1 cellular context compared by ENCODE assay signal in the genomic region with DNA sequence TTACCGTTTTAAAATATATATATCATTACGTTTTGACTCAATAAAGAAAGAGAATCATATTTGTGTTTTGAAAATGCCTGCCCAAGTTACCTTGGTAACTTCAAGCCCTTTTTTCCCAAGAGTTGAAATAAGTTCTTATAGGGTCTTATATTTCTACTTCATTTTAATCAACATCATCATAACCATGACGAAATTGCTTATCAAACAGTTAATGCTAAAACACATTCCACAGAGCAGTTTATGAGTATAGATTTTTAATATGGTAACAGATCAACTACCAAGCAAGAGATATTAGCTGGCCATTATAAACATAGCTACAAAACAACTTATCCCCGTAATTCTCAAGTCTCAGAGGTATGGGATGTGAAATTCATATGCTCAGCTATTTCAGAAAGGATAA.
TF ChIP-seq lines count a peak whose summit lies in the region.

No MANE protein-coding gene starts in this region.

TF ChIP-seq in HepG2, 621 proteins besides CTCF, POLR2A, EP300 and RAD21 (continued from another document):
- TF ChIP-seq, protein P1, sequence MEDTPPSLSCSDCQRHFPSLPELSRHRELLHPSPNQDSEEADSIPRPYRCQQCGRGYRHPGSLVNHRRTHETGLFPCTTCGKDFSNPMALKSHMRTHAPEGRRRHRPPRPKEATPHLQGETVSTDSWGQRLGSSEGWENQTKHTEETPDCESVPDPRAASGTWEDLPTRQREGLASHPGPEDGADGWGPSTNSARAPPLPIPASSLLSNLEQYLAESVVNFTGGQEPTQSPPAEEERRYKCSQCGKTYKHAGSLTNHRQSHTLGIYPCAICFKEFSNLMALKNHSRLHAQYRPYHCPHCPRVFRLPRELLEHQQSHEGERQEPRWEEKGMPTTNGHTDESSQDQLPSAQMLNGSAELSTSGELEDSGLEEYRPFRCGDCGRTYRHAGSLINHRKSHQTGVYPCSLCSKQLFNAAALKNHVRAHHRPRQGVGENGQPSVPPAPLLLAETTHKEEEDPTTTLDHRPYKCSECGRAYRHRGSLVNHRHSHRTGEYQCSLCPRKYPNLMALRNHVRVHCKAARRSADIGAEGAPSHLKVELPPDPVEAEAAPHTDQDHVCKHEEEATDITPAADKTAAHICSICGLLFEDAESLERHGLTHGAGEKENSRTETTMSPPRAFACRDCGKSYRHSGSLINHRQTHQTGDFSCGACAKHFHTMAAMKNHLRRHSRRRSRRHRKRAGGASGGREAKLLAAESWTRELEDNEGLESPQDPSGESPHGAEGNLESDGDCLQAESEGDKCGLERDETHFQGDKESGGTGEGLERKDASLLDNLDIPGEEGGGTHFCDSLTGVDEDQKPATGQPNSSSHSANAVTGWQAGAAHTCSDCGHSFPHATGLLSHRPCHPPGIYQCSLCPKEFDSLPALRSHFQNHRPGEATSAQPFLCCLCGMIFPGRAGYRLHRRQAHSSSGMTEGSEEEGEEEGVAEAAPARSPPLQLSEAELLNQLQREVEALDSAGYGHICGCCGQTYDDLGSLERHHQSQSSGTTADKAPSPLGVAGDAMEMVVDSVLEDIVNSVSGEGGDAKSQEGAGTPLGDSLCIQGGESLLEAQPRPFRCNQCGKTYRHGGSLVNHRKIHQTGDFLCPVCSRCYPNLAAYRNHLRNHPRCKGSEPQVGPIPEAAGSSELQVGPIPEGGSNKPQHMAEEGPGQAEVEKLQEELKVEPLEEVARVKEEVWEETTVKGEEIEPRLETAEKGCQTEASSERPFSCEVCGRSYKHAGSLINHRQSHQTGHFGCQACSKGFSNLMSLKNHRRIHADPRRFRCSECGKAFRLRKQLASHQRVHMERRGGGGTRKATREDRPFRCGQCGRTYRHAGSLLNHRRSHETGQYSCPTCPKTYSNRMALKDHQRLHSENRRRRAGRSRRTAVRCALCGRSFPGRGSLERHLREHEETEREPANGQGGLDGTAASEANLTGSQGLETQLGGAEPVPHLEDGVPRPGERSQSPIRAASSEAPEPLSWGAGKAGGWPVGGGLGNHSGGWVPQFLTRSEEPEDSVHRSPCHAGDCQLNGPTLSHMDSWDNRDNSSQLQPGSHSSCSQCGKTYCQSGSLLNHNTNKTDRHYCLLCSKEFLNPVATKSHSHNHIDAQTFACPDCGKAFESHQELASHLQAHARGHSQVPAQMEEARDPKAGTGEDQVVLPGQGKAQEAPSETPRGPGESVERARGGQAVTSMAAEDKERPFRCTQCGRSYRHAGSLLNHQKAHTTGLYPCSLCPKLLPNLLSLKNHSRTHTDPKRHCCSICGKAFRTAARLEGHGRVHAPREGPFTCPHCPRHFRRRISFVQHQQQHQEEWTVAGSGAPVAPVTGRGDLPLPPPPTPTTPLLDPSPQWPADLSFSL (CRISPR knock-in tag; IDR thresholded peaks at IDR 0.05): no peak
- TF ChIP-seq ZBTB49 (CRISPR knock-in tag; IDR thresholded peaks at IDR 0.05; ENCODE audit: borderline replicate concordance): no peak
- TF ChIP-seq, protein P2, sequence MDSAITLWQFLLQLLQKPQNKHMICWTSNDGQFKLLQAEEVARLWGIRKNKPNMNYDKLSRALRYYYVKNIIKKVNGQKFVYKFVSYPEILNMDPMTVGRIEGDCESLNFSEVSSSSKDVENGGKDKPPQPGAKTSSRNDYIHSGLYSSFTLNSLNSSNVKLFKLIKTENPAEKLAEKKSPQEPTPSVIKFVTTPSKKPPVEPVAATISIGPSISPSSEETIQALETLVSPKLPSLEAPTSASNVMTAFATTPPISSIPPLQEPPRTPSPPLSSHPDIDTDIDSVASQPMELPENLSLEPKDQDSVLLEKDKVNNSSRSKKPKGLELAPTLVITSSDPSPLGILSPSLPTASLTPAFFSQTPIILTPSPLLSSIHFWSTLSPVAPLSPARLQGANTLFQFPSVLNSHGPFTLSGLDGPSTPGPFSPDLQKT (CRISPR knock-in tag; IDR thresholded peaks at IDR 0.05; ENCODE audit: borderline replicate concordance): no peak
- TF ChIP-seq, protein P3, sequence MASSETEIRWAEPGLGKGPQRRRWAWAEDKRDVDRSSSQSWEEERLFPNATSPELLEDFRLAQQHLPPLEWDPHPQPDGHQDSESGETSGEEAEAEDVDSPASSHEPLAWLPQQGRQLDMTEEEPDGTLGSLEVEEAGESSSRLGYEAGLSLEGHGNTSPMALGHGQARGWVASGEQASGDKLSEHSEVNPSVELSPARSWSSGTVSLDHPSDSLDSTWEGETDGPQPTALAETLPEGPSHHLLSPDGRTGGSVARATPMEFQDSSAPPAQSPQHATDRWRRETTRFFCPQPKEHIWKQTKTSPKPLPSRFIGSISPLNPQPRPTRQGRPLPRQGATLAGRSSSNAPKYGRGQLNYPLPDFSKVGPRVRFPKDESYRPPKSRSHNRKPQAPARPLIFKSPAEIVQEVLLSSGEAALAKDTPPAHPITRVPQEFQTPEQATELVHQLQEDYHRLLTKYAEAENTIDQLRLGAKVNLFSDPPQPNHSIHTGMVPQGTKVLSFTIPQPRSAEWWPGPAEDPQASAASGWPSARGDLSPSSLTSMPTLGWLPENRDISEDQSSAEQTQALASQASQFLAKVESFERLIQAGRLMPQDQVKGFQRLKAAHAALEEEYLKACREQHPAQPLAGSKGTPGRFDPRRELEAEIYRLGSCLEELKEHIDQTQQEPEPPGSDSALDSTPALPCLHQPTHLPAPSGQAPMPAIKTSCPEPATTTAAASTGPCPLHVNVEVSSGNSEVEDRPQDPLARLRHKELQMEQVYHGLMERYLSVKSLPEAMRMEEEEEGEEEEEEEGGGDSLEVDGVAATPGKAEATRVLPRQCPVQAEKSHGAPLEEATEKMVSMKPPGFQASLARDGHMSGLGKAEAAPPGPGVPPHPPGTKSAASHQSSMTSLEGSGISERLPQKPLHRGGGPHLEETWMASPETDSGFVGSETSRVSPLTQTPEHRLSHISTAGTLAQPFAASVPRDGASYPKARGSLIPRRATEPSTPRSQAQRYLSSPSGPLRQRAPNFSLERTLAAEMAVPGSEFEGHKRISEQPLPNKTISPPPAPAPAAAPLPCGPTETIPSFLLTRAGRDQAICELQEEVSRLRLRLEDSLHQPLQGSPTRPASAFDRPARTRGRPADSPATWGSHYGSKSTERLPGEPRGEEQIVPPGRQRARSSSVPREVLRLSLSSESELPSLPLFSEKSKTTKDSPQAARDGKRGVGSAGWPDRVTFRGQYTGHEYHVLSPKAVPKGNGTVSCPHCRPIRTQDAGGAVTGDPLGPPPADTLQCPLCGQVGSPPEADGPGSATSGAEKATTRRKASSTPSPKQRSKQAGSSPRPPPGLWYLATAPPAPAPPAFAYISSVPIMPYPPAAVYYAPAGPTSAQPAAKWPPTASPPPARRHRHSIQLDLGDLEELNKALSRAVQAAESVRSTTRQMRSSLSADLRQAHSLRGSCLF (CRISPR knock-in tag; IDR thresholded peaks at IDR 0.05; ENCODE audit: borderline replicate concordance): no peak
- no peak for TF ChIP-seq ZNF543 (CRISPR knock-in tag; IDR thresholded peaks at IDR 0.05)
- TF ChIP-seq RBAK (CRISPR knock-in tag; IDR thresholded peaks at IDR 0.05): no peak
- no peak for TF ChIP-seq AGO1 (IDR thresholded peaks at IDR 0.05; ENCODE audit: low read depth, low read length, poor library complexity, severe bottlenecking)
- TF ChIP-seq FOXP1 (IDR thresholded peaks at IDR 0.05): no peak
- TF ChIP-seq FOXP1 (CRISPR knock-in tag; IDR thresholded peaks at IDR 0.05): no peak
- 0 out of 2 replicates have a peak, but pooled peaks have one; percentile 39 for TF ChIP-seq MAFF (IDR thresholded peaks at IDR 0.05; ENCODE audit: low read depth, low read length)
